Comparison of ENCODE assay signal across 8 cellular contexts in the genomic region with DNA sequence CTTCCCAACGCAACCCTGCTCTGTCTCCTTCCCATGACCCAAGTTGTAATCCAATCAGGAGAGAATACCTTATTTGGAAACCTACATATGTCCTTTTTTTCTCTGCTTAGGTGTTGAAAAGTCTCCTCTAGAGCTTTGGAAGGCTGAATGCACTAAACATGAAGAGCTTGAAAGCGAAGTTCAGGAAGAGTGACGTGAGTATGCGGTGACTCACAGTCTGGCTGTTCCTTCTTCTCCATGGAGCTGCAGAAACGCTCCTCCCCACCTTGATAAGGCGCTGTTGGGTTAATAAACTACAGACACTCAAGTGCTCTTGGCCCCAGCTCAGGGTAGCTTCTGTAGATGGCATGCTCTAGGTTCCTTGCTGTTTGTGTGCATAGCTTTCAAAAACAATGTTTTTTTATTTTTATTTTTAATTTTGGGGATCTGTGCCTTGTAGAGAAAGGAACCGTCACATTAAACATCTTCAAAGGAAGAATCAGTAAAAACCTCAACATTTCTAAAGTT. TPM values are rescaled to one million over a fixed set of nuclear protein-coding genes. Genes with fewer than 3 reads are reported as not detected.
DNase-seq lines count a peak whose midpoint lies in the region; ATAC-seq, FAIRE-seq and TF ChIP-seq lines count a peak whose summit lies in the region.

No MANE protein-coding gene starts in this region.

- H3K27ac ChIP-seq in thyroid gland, result peak overlapping the region in 2 of 3 donors; percentile 55 to 56
- no peak overlapping the region for H3K27ac ChIP-seq in CD4-positive, alpha-beta T cell (ENCODE audit: low read depth, low read length)

- no peak overlapping the region for H3K4me3 Mint-ChIP-seq in activated CD8-positive, alpha-beta memory T cell treated with anti-CD3 and anti-CD28 coated beads, Interleukin-2, amount 10 ng/mL, durations not matched to agents 7 days and 5 days
- H3K4me3 Mint-ChIP-seq in CD4-positive, alpha-beta T cell, result no peak overlapping the region

- no peak for TF ChIP-seq POLR2A in thyroid gland (IDR thresholded peaks at IDR 0.05)

- POLR2A ChIA-PET in CD4-positive, alpha-beta T cell (lab: Charles Lee), result no interaction called here

- no peak overlapping the region for H3K4me3 ChIP-seq in astrocyte of the cerebellum (ENCODE audit: low read depth, low read length)
- no peak overlapping the region for H3K4me3 ChIP-seq in thyroid gland (replicated peaks in 1 of 3)

- peaks cover 19 to 34% of the 10 kb centered on the region in 2 donors for H3K4me1 ChIP-seq in thyroid gland

- H3K27ac Mint-ChIP-seq in activated CD8-positive, alpha-beta memory T cell treated with anti-CD3 and anti-CD28 coated beads, Interleukin-2, amount 10 ng/mL, durations not matched to agents 7 days and 5 days, result no peak overlapping the region
- no peak overlapping the region for H3K27ac Mint-ChIP-seq in CD4-positive, alpha-beta T cell

- intact Hi-C loops in thyroid gland (cut with DNase I), result no loop called here
- intact Hi-C loops in CD4-positive, alpha-beta T cell (cut with DNase I, micrococcal nuclease), result no loop called here

- H3K36me3 ChIP-seq in thyroid gland, result no peaks in the 10 kb centered on the region

- ATAC-seq in activated CD8-positive, alpha-beta memory T cell treated with anti-CD3 and anti-CD28 coated beads, Interleukin-2, amount 10 ng/mL, durations not matched to agents 7 days and 5 days, result no peak
- ATAC-seq in GM18519 (IDR thresholded peaks at IDR 0.05; ENCODE audit: low FRiP score, unreplicated experiment), result no peak
- ATAC-seq in CD4-positive, alpha-beta T cell (ENCODE audit: poor library complexity), result no peak

- in situ Hi-C loops in astrocyte of the cerebellum (cut with HindIII; ENCODE audit: low sequenced_read_pairs), result loop anchor here (5.0 kb wide), 1 partner anchor 35 kb away; no protein-coding TSS in a partner anchor

- peak; percentile 84 for FAIRE-seq in HTR-8/SVneo (lab: Jason Lieb, UNC)

- WGBS in thyroid gland, 2 donors, result 30 to 37% methylated on average over 7 of the region's 7 CpGs

- H3K4me1 Mint-ChIP-seq in activated CD8-positive, alpha-beta memory T cell treated with anti-CD3 and anti-CD28 coated beads, Interleukin-2, amount 10 ng/mL, durations not matched to agents 7 days and 5 days, result no peaks in the 10 kb centered on the region
- H3K4me1 Mint-ChIP-seq in CD4-positive, alpha-beta T cell (ENCODE audit: low read depth), result no peaks in the 10 kb centered on the region

- CTCF ChIA-PET in activated CD8-positive, alpha-beta memory T cell treated with anti-CD3 and anti-CD28 coated beads, Interleukin-2, amount 10 ng/mL, durations not matched to agents 7 days and 5 days (lab: Charles Lee), result no interaction called here
- CTCF ChIA-PET in CD4-positive, alpha-beta T cell (lab: Charles Lee), result no interaction called here

- no peaks in the 10 kb centered on the region for H3K27me3 ChIP-seq in thyroid gland
- H3K27me3 ChIP-seq in CD4-positive, alpha-beta T cell (ENCODE audit: control insufficient read depth, insufficient read depth, low read length), result no peaks in the 10 kb centered on the region

- TF ChIP-seq CTCF in astrocyte of the cerebellum (IDR thresholded peaks at IDR 0.05; ENCODE audit: low read depth, low read length, missing control alignments), result no peak
- no peak for TF ChIP-seq CTCF in thyroid gland (IDR thresholded peaks at IDR 0.05)
- TF ChIP-seq CTCF in CD4-positive, alpha-beta T cell (IDR thresholded peaks at IDR 0.05), result no peak

- H3K9me3 ChIP-seq in thyroid gland, result no peaks in the 10 kb centered on the region
- no peaks in the 10 kb centered on the region for H3K9me3 ChIP-seq in CD4-positive, alpha-beta T cell (ENCODE audit: control insufficient read depth, low read length)

- peak; percentile 90 for DNase-seq in HTR-8/SVneo (ENCODE audit: insufficient read length, low spot score)
- DNase-seq in astrocyte of the cerebellum (ENCODE audit: low read depth), result peak; percentile 95
- peak; percentile 99 for DNase-seq in iris pigment epithelial cell (ENCODE audit: low read depth)
- DNase-seq in thyroid gland, result peak; percentile 78 to 81
- no peak for DNase-seq in activated CD8-positive, alpha-beta memory T cell treated with anti-CD3 and anti-CD28 coated beads, Interleukin-2, amount 10 ng/mL, durations not matched to agents 7 days and 5 days
- DNase-seq in stimulated activated naive CD4-positive, alpha-beta T cell treated with Interleukin-2 at 50 U/mL for 16 hours (lab: John Stamatoyannopoulos, UW), result no peak
- DNase-seq in CD4-positive, alpha-beta T cell, result no peak

- no peaks in the 10 kb centered on the region for H3K27me3 Mint-ChIP-seq in activated CD8-positive, alpha-beta memory T cell treated with anti-CD3 and anti-CD28 coated beads, Interleukin-2, amount 10 ng/mL, durations not matched to agents 7 days and 5 days
- H3K27me3 Mint-ChIP-seq in CD4-positive, alpha-beta T cell, result no peaks in the 10 kb centered on the region

- H3K9me3 Mint-ChIP-seq in activated CD8-positive, alpha-beta memory T cell treated with anti-CD3 and anti-CD28 coated beads, Interleukin-2, amount 10 ng/mL, durations not matched to agents 7 days and 5 days (ENCODE audit: low read depth), result no peaks in the 10 kb centered on the region
- H3K9me3 Mint-ChIP-seq in CD4-positive, alpha-beta T cell, result no peaks in the 10 kb centered on the region

- H3K36me3 Mint-ChIP-seq in activated CD8-positive, alpha-beta memory T cell treated with anti-CD3 and anti-CD28 coated beads, Interleukin-2, amount 10 ng/mL, durations not matched to agents 7 days and 5 days, result no peaks in the 10 kb centered on the region
- no peaks in the 10 kb centered on the region for H3K36me3 Mint-ChIP-seq in CD4-positive, alpha-beta T cell (ENCODE audit: low read depth)

RNA-seq across cellular contexts. Expression of a gene that starts 30.7 kb away (rescaled TPM):
- total RNA-seq in thyroid gland, result 10 to 100 TPM; 16.9 to 23.5 (median 20.8) TPM
- total RNA-seq in activated CD8-positive, alpha-beta memory T cell treated with anti-CD3 and anti-CD28 coated beads, Interleukin-2, amount 10 ng/mL, durations not matched to agents 7 days and 5 days, result under 1 TPM in 1 of 2 experiments, not detected in 1; 0.61 TPM
- under 1 TPM; 0.20 to 0.60 TPM for total RNA-seq in CD4-positive, alpha-beta T cell

Comparison
In these comparisons a context has a peak if more than half of its experiments do, and no peak if none do; other contexts are left out.
1. DNase-seq: peak in HTR-8/SVneo (single experiment), astrocyte of the cerebellum (single experiment), iris pigment epithelial cell (single experiment) and thyroid gland (2 of 2); none in activated CD8-positive, alpha-beta memory T cell treated with anti-CD3 and anti-CD28 coated beads, Interleukin-2, amount 10 ng/mL, durations not matched to agents 7 days and 5 days (single experiment), stimulated activated naive CD4-positive, alpha-beta T cell treated with Interleukin-2 at 50 U/mL for 16 hours (single experiment) and CD4-positive, alpha-beta T cell (0 of 10).
2. RNA of a gene that starts 30.7 kb away (total RNA-seq): 16.9 to 23.5 TPM in thyroid gland; 0.61 TPM in activated CD8-positive, alpha-beta memory T cell treated with anti-CD3 and anti-CD28 coated beads, Interleukin-2, amount 10 ng/mL, durations not matched to agents 7 days and 5 days and 0.20 to 0.60 TPM in CD4-positive, alpha-beta T cell; every median in the first group is over 10 times any median in the second.